8 cellular contexts compared by ENCODE assay signal in the genomic region with DNA sequence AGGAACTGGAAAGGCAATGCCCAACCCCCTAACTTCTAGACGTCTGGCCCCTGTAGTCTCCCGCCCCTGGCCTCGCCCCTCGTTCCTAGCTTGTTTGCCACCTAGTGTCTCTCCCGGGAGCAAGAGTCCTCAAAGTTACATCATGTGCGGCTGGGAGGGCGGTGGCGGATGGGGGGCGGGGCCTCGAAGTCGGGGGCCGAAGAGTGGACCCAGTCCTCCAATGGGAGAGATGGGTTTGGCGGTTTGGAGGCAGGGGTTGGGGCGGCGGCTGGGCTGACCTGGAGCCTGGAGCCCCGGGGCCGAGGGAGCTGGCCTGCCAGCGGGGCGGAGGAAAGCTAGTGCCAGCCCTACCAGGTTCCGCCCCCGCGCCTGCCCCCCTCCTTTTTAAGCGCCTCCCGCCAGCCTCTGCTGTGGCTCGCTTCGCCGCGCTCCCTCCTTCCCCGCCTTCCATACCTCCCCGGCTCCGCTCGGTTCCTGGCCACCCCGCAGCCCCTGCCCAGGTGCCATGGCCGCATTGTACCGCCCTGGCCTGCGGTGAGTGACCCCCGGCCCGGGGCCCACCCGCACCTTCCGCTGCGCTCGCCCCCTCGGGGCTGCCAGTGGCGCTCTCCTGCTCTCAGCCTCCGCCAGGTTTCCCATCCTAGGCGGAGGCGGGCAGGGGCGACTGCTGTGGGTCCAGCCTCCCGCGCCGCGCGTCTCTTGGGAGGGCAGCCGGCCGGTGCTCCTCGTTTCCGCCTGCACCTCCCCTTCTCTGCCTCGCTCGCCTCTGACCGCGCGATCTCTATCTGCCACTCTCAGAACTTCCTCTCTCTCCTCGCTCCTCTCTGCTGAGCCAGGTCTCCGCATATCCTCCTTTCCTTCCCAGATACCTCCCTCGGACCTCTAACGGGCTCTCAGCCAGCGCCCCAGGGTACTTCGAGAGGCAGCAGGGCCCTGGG. TPM values are rescaled to one million over a fixed set of nuclear protein-coding genes. Genes with fewer than 3 reads are reported as not detected.
DNase-seq lines count a peak whose midpoint lies in the region; ATAC-seq and TF ChIP-seq lines count a peak whose summit lies in the region.

A gene (plus strand): TSS at position 411 of the 938 bp plus-strand sequence. CDS start 95 bp downstream, at position 506.

- peaks cover 23% of the 10 kb centered on the region for H3K36me3 Mint-ChIP-seq in activated naive CD8-positive, alpha-beta T cell treated with anti-CD3 and anti-CD28 coated beads, Interleukin-2, amount 50 U/mL, for 24 hours (ENCODE audit: low read depth)

- no peaks in the 10 kb centered on the region for H3K27me3 Mint-ChIP-seq in activated naive CD8-positive, alpha-beta T cell treated with anti-CD3 and anti-CD28 coated beads, Interleukin-2, amount 50 U/mL, for 24 hours

- H3K27ac Mint-ChIP-seq in activated naive CD8-positive, alpha-beta T cell treated with anti-CD3 and anti-CD28 coated beads, Interleukin-2, amount 50 U/mL, for 24 hours, result peak within 1 kb of the TSS; percentile 97

- peak within 1 kb of the TSS; percentile 77 to 96 (median 94) for H3K27ac ChIP-seq in heart left ventricle

- intact Hi-C loops in heart left ventricle (cut with DNase I), result loop anchor here in 8 of 10 donors (5.0 to 10.0 kb wide), 5 partner anchors 37 to 117 kb away; a partner anchor contains a TSS
- intact Hi-C loops in posterior vena cava (cut with DNase I), result no loop called here

- TF ChIP-seq CTCF in heart left ventricle (IDR thresholded peaks at IDR 0.05), result peak in 1 of 12 donors; percentile 14

- peaks cover 25% of the 10 kb centered on the region for H3K4me1 Mint-ChIP-seq in activated naive CD8-positive, alpha-beta T cell treated with anti-CD3 and anti-CD28 coated beads, Interleukin-2, amount 50 U/mL, for 24 hours

- DNase-seq in GF-D8 (lab: John Stamatoyannopoulos, UW) (peak; percentile 79), NCI-H1105 (lab: John Stamatoyannopoulos, UW) (peak; percentile 94), SW 1271 (lab: John Stamatoyannopoulos, UW) (peak; percentile 68 to 89), heart left ventricle (peak; percentile 85 to 94 (median 91)), posterior vena cava (ENCODE audit: low spot score) (peak; percentile 98), ureter (ENCODE audit: low spot score) (peak; percentile 95)
- peak; percentile 90 for DNase-seq in activated naive CD8-positive, alpha-beta T cell treated with anti-CD3 and anti-CD28 coated beads, Interleukin-2, amount 50 U/mL, for 24 hours

- no peaks in the 10 kb centered on the region for H3K9me3 Mint-ChIP-seq in activated naive CD8-positive, alpha-beta T cell treated with anti-CD3 and anti-CD28 coated beads, Interleukin-2, amount 50 U/mL, for 24 hours

- H3K4me3 ChIP-seq in heart left ventricle, result peak within 1 kb of the TSS; percentile 73 to 94 (median 80)

- no peaks in the 10 kb centered on the region for H3K9me3 ChIP-seq in heart left ventricle

- peak within 1 kb of the TSS; percentile 98 for H3K4me3 Mint-ChIP-seq in activated naive CD8-positive, alpha-beta T cell treated with anti-CD3 and anti-CD28 coated beads, Interleukin-2, amount 50 U/mL, for 24 hours

- peak in 1 of 2 donors; percentile 62 for TF ChIP-seq POLR2A in heart left ventricle (IDR thresholded peaks at IDR 0.05)

- peaks cover 0 to 14% (median 0%) of the 10 kb centered on the region in 9 donors for H3K36me3 ChIP-seq in heart left ventricle

- H3K4me1 ChIP-seq in heart left ventricle, result peaks cover 0 to 26% (median 14%) of the 10 kb centered on the region in 12 donors

- WGBS in heart left ventricle, 4 donors, result 0 to 1% (median 1%) methylated on average over 52 to 68 of the region's 68 CpGs

- no peaks in the 10 kb centered on the region for H3K27me3 ChIP-seq in heart left ventricle

- ATAC-seq in HG02588 (IDR thresholded peaks at IDR 0.05; ENCODE audit: unreplicated experiment) (peak; percentile 45), heart left ventricle (peak; percentile 76 to 92 (median 90))
- ATAC-seq in activated naive CD8-positive, alpha-beta T cell treated with anti-CD3 and anti-CD28 coated beads, Interleukin-2, amount 50 U/mL, for 24 hours, result peak; percentile 81

RNA-seq across cellular contexts. Expression of the gene that starts here (rescaled TPM):
- total RNA-seq in heart left ventricle (10 to 100 TPM in 2 of 9 donors, 1 to 10 TPM in 7; 2.1 to 14.6 (median 3.9) TPM), posterior vena cava (10 to 100 TPM; 18.8 to 27.4 TPM), ureter (116 TPM)
- polyA plus RNA-seq in heart left ventricle, result 1 to 10 TPM; 1.5 to 5.4 TPM

Comparison
In these comparisons a context has a peak if more than half of its experiments do, and no peak if none do; other contexts are left out.
1. Peak in every context shown above with its lines: DNase-seq, ATAC-seq, H3K4me3 ChIP-seq and H3K27ac ChIP-seq.
2. intact Hi-C loops: an anchor here in heart left ventricle (5.0 to 10.0 kb wide); none called in posterior vena cava.